8 cellular contexts compared by ENCODE assay signal in the genomic region with DNA sequence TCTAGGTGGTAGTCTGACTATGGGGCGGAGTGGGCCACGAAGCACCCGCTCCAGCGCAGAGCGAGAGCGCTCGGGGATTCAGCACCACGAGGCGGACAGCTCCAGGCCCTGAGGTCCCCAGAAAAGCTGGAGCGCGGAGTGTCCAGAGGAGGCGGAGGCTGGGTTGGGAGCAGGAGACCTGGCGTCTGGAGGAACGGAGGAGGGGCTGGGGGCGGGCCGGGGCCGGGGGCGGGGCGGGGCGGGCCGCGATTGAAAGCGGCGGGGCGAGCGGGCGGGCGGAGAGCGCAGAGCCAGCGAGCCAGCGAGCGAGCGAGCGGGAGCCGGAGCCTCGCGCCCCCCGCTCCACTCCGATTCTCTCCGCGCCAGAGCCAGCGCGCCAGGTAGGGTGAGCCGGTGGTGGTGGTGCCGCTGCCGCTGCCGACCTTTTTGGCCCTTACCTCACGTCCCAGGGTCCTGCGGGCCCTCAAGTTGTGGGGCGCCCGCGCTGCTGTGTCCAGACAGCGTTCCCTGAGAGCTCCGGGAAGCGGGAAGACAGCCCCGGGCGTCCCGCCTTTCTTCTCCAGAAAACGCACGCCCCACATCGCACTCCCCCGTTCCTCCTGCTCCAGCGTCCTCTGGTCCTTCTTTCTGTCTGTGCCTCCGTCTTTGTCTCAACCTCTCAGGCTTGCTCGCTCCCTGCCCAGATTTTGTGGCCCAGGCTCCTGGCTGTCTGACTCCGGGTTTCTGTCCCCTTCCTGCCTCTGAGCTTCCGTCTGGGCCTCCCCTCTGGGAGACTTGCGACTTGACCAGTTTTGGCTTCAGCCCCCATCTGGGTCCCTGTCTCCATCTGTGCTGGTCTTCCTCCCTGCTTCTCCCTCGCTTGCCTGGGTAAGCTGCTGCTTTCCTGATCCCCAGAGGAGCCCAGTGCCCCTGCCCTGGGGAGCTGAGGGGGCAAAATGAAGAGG. TPM values are rescaled to one million over a fixed set of nuclear protein-coding genes. Genes with fewer than 3 reads are reported as not detected.
DNase-seq lines count a peak whose midpoint lies in the region; ATAC-seq, FAIRE-seq and TF ChIP-seq lines count a peak whose summit lies in the region.
"Had no signal": no experiment of that assay in that cellular context is flagged by ENCODE, and none has a peak within 500 bp of the region (broad histone marks: within the 10 kb centered on the region; RNA-seq: fewer than 3 reads in every experiment).

A gene (plus strand): TSS at position 281 of the 944 bp plus-strand sequence. CDS start 1,916 bp downstream, outside the sequence.

- no peaks in the 10 kb centered on the region for H3K36me3 ChIP-seq in astrocyte (ENCODE audit: insufficient read depth, low read length)

- H3K4me1 Mint-ChIP-seq in astrocyte (ENCODE audit: low read depth, unreplicated experiment), result no peaks in the 10 kb centered on the region

- peak within 1 kb of the TSS; percentile 48 for H3K9ac ChIP-seq in astrocyte (ENCODE audit: low read length)

- peaks cover 36% of the 10 kb centered on the region for H4K20me1 ChIP-seq in astrocyte (ENCODE audit: insufficient read depth, low read length)

- peaks cover 7% of the 10 kb centered on the region for H3K4me1 ChIP-seq in astrocyte (ENCODE audit: insufficient read depth, low read length)
- peaks cover 3% of the 10 kb centered on the region for H3K4me1 ChIP-seq in right cardiac atrium (ENCODE audit: control insufficient read depth, insufficient read depth, low read length)

- peak; percentile 77 for DNase-seq in Daoy (ENCODE audit: low read depth)
- peak; percentile 85 for DNase-seq in NCI-H2227 (lab: John Stamatoyannopoulos, UW; ENCODE audit: unreplicated experiment)
- DNase-seq in astrocyte (ENCODE audit: low read depth), result peak; percentile 77
- peak; percentile 87 to 92 (median 92) for DNase-seq in right cardiac atrium
- DNase-seq in posterior vena cava (ENCODE audit: low spot score), result peak; percentile 93
- DNase-seq in NOMO-1 (lab: John Stamatoyannopoulos, UW; ENCODE audit: unreplicated experiment in 2 of 2), result no peak

- no peak for TF ChIP-seq CTCF in astrocyte (IDR thresholded peaks at IDR 0.05; ENCODE audit: insufficient read depth, low read depth, low read length)

- H3K4me3 Mint-ChIP-seq in astrocyte (ENCODE audit: unreplicated experiment), result peak within 1 kb of the TSS; percentile 66
- H3K4me3 Mint-ChIP-seq: T-helper 1 cell treated with Interleukin-12 subunit alpha and Interleukin-12 subunit beta and Interleukin-4 antibody, amounts not matched to agents 30 μg/mL and 1 μg/mL, for 36 hours had no signal

- H3K27me3 ChIP-seq in astrocyte (ENCODE audit: insufficient read depth, low read length) (peaks cover 14% of the 10 kb centered on the region), right cardiac atrium (ENCODE audit: control insufficient read depth, insufficient read depth) (no peaks in the 10 kb centered on the region)

- peak within 1 kb of the TSS; percentile 39 for H3K4me3 ChIP-seq in astrocyte (ENCODE audit: insufficient read depth, low read depth, low read length)
- peak within 1 kb of the TSS; percentile 34 for H3K4me3 ChIP-seq in right cardiac atrium (ENCODE audit: low read length)

- FAIRE-seq in astrocyte (lab: Jason Lieb, UNC), result no peak

- no peaks in the 10 kb centered on the region for H3K79me2 ChIP-seq in astrocyte (ENCODE audit: insufficient read depth, low read length)

- no peaks in the 10 kb centered on the region for H3K9me3 Mint-ChIP-seq in astrocyte (ENCODE audit: unreplicated experiment)
- H3K9me3 Mint-ChIP-seq: T-helper 1 cell treated with Interleukin-12 subunit alpha and Interleukin-12 subunit beta and Interleukin-4 antibody, amounts not matched to agents 30 μg/mL and 1 μg/mL, for 36 hours had no signal

- peaks cover 3% of the 10 kb centered on the region for H3K36me3 Mint-ChIP-seq in astrocyte (ENCODE audit: low read depth, unreplicated experiment)

- peak within 1 kb of the TSS; percentile 47 for H2AFZ ChIP-seq in astrocyte (ENCODE audit: low read depth, low read length)

- no peaks in the 10 kb centered on the region for H3K9me3 ChIP-seq in astrocyte (ENCODE audit: insufficient read depth, low read depth, low read length)
- no peaks in the 10 kb centered on the region for H3K9me3 ChIP-seq in right cardiac atrium (ENCODE audit: control insufficient read depth, low read length)

- ATAC-seq in right cardiac atrium, result peak; percentile 86 to 88
- no peak for ATAC-seq in GM21528 (IDR thresholded peaks at IDR 0.05; ENCODE audit: low FRiP score, unreplicated experiment)

- H3K27me3 Mint-ChIP-seq in astrocyte (ENCODE audit: low read depth, unreplicated experiment), result peaks cover 30% of the 10 kb centered on the region

- peak within 1 kb of the TSS; percentile 91 for H3K4me2 ChIP-seq in astrocyte (ENCODE audit: low read length)

- 5% methylated on average over 69 of the region's 69 CpGs for WGBS in right cardiac atrium

- H3K27ac ChIP-seq in astrocyte (ENCODE audit: low read depth, low read length), result no peak within 1 kb of the TSS
- H3K27ac ChIP-seq in right cardiac atrium (ENCODE audit: low read length), result no peak within 1 kb of the TSS

- peak within 1 kb of the TSS; percentile 81 for H3K27ac Mint-ChIP-seq in astrocyte (ENCODE audit: unreplicated experiment)
- H3K27ac Mint-ChIP-seq: T-helper 1 cell treated with Interleukin-12 subunit alpha and Interleukin-12 subunit beta and Interleukin-4 antibody, amounts not matched to agents 30 μg/mL and 1 μg/mL, for 36 hours had no signal

- intact Hi-C loops in right cardiac atrium (cut with DNase I) (no loop called here), posterior vena cava (cut with DNase I) (no loop called here)

RNA-seq across cellular contexts. Expression of the gene that starts here (rescaled TPM):
- total RNA-seq in Daoy (2014; rRNA removed; shearing (Covaris generic)), result not detected in 2 replicates
- 0.12 and 0.25 TPM in 2 replicates for total RNA-seq in astrocyte
- total RNA-seq in right cardiac atrium, result under 1 TPM; 0.06 to 0.40 (median 0.20) TPM
- polyA plus RNA-seq in right cardiac atrium, result 0.09 TPM
- total RNA-seq in posterior vena cava, result under 1 TPM; 0.14 to 0.24 TPM

Comparison
In these comparisons a context has a peak if more than half of its experiments do, and no peak if none do; other contexts are left out.
1. Peak in DNase-seq in Daoy; RNA of the gene not detected or under 1 TPM.
2. Peak in DNase-seq, H3K4me3 ChIP-seq, H3K9ac ChIP-seq and H3K4me2 ChIP-seq in astrocyte; RNA of the gene not detected or under 1 TPM.
3. Peak in DNase-seq, ATAC-seq and H3K4me3 ChIP-seq in right cardiac atrium; RNA of the gene not detected or under 1 TPM.
4. Peak in DNase-seq in posterior vena cava; RNA of the gene not detected or under 1 TPM.